Comparison of ENCODE assay signal across 17 cellular contexts in genomic region chr4:14087459-14087858, GRCh38.
DNase-seq lines count a peak whose midpoint lies in the region; ATAC-seq and TF ChIP-seq lines count a peak whose summit lies in the region.
"Had no signal": no experiment of that assay in that cellular context is flagged by ENCODE, and none has a peak within 500 bp of the region (broad histone marks: within the 10 kb centered on the region; RNA-seq: fewer than 3 reads in every experiment).

No MANE protein-coding gene starts in this region.

- no peaks in the 10 kb centered on the region for H3K4me1 Mint-ChIP-seq in Calu3 (ENCODE audit: low read depth, unreplicated experiment)
- H3K4me1 Mint-ChIP-seq in glutamatergic neuron (ENCODE audit: low read depth, unreplicated experiment): no peaks in the 10 kb centered on the region
- H3K4me1 Mint-ChIP-seq: activated naive CD8-positive, alpha-beta T cell treated with anti-CD3 and anti-CD28 coated beads for 36 hours had no signal

- no peak for DNase-seq in Calu3
- DNase-seq in glutamatergic neuron: no peak
- no peak for DNase-seq in dorsolateral prefrontal cortex
- DNase-seq in SW 1271 (lab: John Stamatoyannopoulos, UW): no peak
- DNase-seq: activated naive CD8-positive, alpha-beta T cell treated with anti-CD3 and anti-CD28 coated beads for 36 hours; effector memory CD4-positive, alpha-beta T cell; KG1; NCI-H1417 treated with DMSO at 0.1 percent for 48 hours; NCI-H510A; tibial artery had no signal

- CTCF ChIA-PET in Calu3 (lab: Charles Lee): no interaction called here

- H3K27ac Mint-ChIP-seq in Calu3 (ENCODE audit: unreplicated experiment): no peak overlapping the region
- no peak overlapping the region for H3K27ac Mint-ChIP-seq in glutamatergic neuron (ENCODE audit: unreplicated experiment)
- H3K27ac Mint-ChIP-seq: activated naive CD8-positive, alpha-beta T cell treated with anti-CD3 and anti-CD28 coated beads for 36 hours; natural killer cell treated with Interleukin-12 subunit alpha and Interleukin-12 subunit beta and Interleukin-15 and Interleukin-18, amount 100 ng/mL, for 72 hours had no signal

- H3K27ac ChIP-seq in dorsolateral prefrontal cortex: no peak overlapping the region
- H3K27ac ChIP-seq: cardiac muscle cell, tibial artery had no signal

- H3K4me3 Mint-ChIP-seq in Calu3 (ENCODE audit: low read depth, unreplicated experiment) (no peak overlapping the region), glutamatergic neuron (ENCODE audit: unreplicated experiment) (no peak overlapping the region)
- H3K4me3 Mint-ChIP-seq: activated naive CD8-positive, alpha-beta T cell treated with anti-CD3 and anti-CD28 coated beads for 36 hours; natural killer cell treated with Interleukin-12 subunit alpha and Interleukin-12 subunit beta and Interleukin-15 and Interleukin-18, amount 100 ng/mL, for 72 hours had no signal

- TF ChIP-seq CTCF in Calu3 (IDR thresholded peaks at IDR 0.05; ENCODE audit: unreplicated experiment): no peak
- no peak for TF ChIP-seq CTCF in glutamatergic neuron (IDR thresholded peaks at IDR 0.05; ENCODE audit: partially characterized antibody, unreplicated experiment)
- TF ChIP-seq CTCF in dorsolateral prefrontal cortex (IDR thresholded peaks at IDR 0.05 in 54 of 56, conservative IDR thresholded peaks at IDR 0.05 in 2 of 56; ENCODE audit: low read depth in 1 of 56, partially characterized antibody in 56 of 56): no peak

- no peaks in the 10 kb centered on the region for H3K27me3 Mint-ChIP-seq in Calu3 (ENCODE audit: unreplicated experiment)
- no peaks in the 10 kb centered on the region for H3K27me3 Mint-ChIP-seq in glutamatergic neuron (ENCODE audit: unreplicated experiment)
- H3K27me3 Mint-ChIP-seq: natural killer cell treated with Interleukin-12 subunit alpha and Interleukin-12 subunit beta and Interleukin-15 and Interleukin-18, amount 100 ng/mL, for 72 hours had no signal

- no peaks in the 10 kb centered on the region for H3K27me3 ChIP-seq in dorsolateral prefrontal cortex
- H3K27me3 ChIP-seq: cardiac muscle cell, tibial artery had no signal

- H3K36me3 Mint-ChIP-seq in Calu3 (ENCODE audit: insufficient read depth, unreplicated experiment) (no peaks in the 10 kb centered on the region), glutamatergic neuron (ENCODE audit: unreplicated experiment) (no peaks in the 10 kb centered on the region)
- H3K36me3 Mint-ChIP-seq: activated naive CD8-positive, alpha-beta T cell treated with anti-CD3 and anti-CD28 coated beads for 36 hours; natural killer cell treated with Interleukin-12 subunit alpha and Interleukin-12 subunit beta and Interleukin-15 and Interleukin-18, amount 100 ng/mL, for 72 hours had no signal

- intact Hi-C loops in Calu3 (cut with micrococcal nuclease; ENCODE audit: unreplicated experiment) (no loop called here), dorsolateral prefrontal cortex (cut with DNase I) (no loop called here)

- ATAC-seq in GM18520 (IDR thresholded peaks at IDR 0.05; ENCODE audit: unreplicated experiment): peak; percentile 74
- ATAC-seq in GM21367 (IDR thresholded peaks at IDR 0.05; ENCODE audit: unreplicated experiment): peak; percentile 91
- peak; percentile 70 for ATAC-seq in HG02938 (IDR thresholded peaks at IDR 0.05; ENCODE audit: unreplicated experiment)
- peak; percentile 56 for ATAC-seq in HG03571 (IDR thresholded peaks at IDR 0.05; ENCODE audit: unreplicated experiment)
- ATAC-seq: natural killer cell treated with Interleukin-12 subunit alpha and Interleukin-12 subunit beta and Interleukin-15 and Interleukin-18, amount 100 ng/mL, for 72 hours; Panc1 had no signal

- H3K9me3 Mint-ChIP-seq in Calu3 (ENCODE audit: low read depth, unreplicated experiment): peaks cover 7% of the 10 kb centered on the region
- no peaks in the 10 kb centered on the region for H3K9me3 Mint-ChIP-seq in glutamatergic neuron (ENCODE audit: unreplicated experiment)

- no peak overlapping the region for H3K4me3 ChIP-seq in dorsolateral prefrontal cortex
- H3K4me3 ChIP-seq: cardiac muscle cell, tibial artery had no signal

- BruUV-seq in Calu3 (replicated peaks; lab: Mats Ljungman, UMichigan): no TSS peak
